Comparison of ENCODE assay signal across 21 cellular contexts in the genomic region with DNA sequence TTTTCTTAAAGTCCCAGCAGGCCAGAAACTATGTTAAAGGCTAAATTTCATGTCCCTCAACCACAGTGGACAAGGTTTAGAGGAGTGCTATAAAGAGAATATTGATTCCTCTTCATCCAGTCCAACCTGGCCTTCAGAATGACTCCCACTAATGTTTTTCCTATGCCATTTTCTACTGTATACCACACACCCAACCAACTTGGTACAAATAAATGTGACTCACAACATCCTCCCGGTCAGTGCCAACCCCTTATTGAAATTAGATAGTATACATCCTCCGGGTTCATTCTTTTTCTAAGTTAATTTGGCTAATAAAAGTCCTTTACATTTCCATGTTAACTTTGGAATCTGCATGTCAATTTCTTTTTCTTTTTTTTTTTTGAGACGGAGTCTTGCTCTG.
"Had no signal": no experiment of that assay in that cellular context is flagged by ENCODE, and none has a peak within 500 bp of the region (broad histone marks: within the 10 kb centered on the region; RNA-seq: fewer than 3 reads in every experiment).

No MANE protein-coding gene starts in this region.

- H3K27me3 Mint-ChIP-seq: activated CD8-positive, alpha-beta memory T cell treated with anti-CD3 and anti-CD28 coated beads, Interleukin-2, amount 10 ng/mL, durations not matched to agents 7 days and 5 days; activated CD8-positive, alpha-beta T cell treated with anti-CD3 and anti-CD28 coated beads for 36 hours; stimulated activated naive CD8-positive, alpha-beta T cell treated with anti-CD3 and anti-CD28 coated beads, Interleukin-15, amount 100 ng/mL, for 72 hours had no signal

- H3K4me3 Mint-ChIP-seq: activated CD4-positive, alpha-beta T cell treated with anti-CD3 and anti-CD28 coated beads, Interleukin-2, amount 10 ng/mL, durations not matched to agents 24 days and 14 days; activated CD8-positive, alpha-beta memory T cell treated with anti-CD3 and anti-CD28 coated beads, Interleukin-2, amount 10 ng/mL, durations not matched to agents 7 days and 5 days; activated CD8-positive, alpha-beta T cell treated with anti-CD3 and anti-CD28 coated beads for 36 hours; activated naive CD8-positive, alpha-beta T cell treated with anti-CD3 and anti-CD28 coated beads, Interleukin-2, amount 50 U/mL, for 24 hours; naive thymus-derived CD8-positive, alpha-beta T cell; stimulated activated effector memory CD8-positive, alpha-beta T cell treated with anti-CD3 and anti-CD28 coated beads, Interleukin-12 subunit alpha, Interleukin-12 subunit beta, amount 100 ng/mL, for 72 hours; stimulated activated naive CD8-positive, alpha-beta T cell treated with anti-CD3 and anti-CD28 coated beads, Interleukin-15, amount 100 ng/mL, for 72 hours; T-helper 1 cell treated with Interleukin-12 subunit alpha and Interleukin-12 subunit beta and Interleukin-4 antibody, amounts not matched to agents 30 μg/mL and 1 μg/mL, for 36 hours had no signal

- ATAC-seq: activated CD8-positive, alpha-beta memory T cell treated with anti-CD3 and anti-CD28 coated beads, Interleukin-2, amount 10 ng/mL, durations not matched to agents 7 days and 5 days; activated CD8-positive, alpha-beta T cell treated with anti-CD3 and anti-CD28 coated beads for 36 hours; activated naive CD8-positive, alpha-beta T cell treated with anti-CD3 and anti-CD28 coated beads, Interleukin-2, amount 50 U/mL, for 24 hours; naive thymus-derived CD8-positive, alpha-beta T cell; stimulated activated effector memory CD8-positive, alpha-beta T cell treated with anti-CD3 and anti-CD28 coated beads, Interleukin-12 subunit alpha, Interleukin-12 subunit beta, amount 100 ng/mL, for 72 hours; stimulated activated naive CD8-positive, alpha-beta T cell treated with anti-CD3 and anti-CD28 coated beads, Interleukin-15, amount 100 ng/mL, for 72 hours had no signal

- DNase-seq: activated CD4-positive, alpha-beta T cell treated with anti-CD3 and anti-CD28 coated beads, Interleukin-2, amount 10 ng/mL, durations not matched to agents 24 days and 14 days; activated CD8-positive, alpha-beta memory T cell treated with anti-CD3 and anti-CD28 coated beads, Interleukin-2, amount 10 ng/mL, durations not matched to agents 7 days and 5 days; activated CD8-positive, alpha-beta T cell treated with anti-CD3 and anti-CD28 coated beads for 36 hours; activated gamma-delta T cell; activated naive CD4-positive, alpha-beta T cell treated with anti-CD3 and anti-CD28 coated beads, Interleukin-2, amount 50 U/mL, for 16 hours; activated naive CD8-positive, alpha-beta T cell treated with anti-CD3 and anti-CD28 coated beads, Interleukin-2, amount 50 U/mL, for 24 hours; activated T-cell treated with anti-CD3 and anti-CD28 coated beads for 4 hours; cortex of kidney; erythroblast; foreskin melanocyte; hypothalamus; naive thymus-derived CD8-positive, alpha-beta T cell; right cardiac atrium; stimulated activated CD4-positive, alpha-beta T cell treated with anti-CD3 and anti-CD28 coated beads, Interleukin-12 subunit alpha, Interleukin-12 subunit beta, amount 100 ng/mL, for 4 hours; stimulated activated CD4-positive, alpha-beta T cell treated with anti-CD3 and anti-CD28 coated beads, Interleukin-1b, Interleukin-23, amount 100 ng/mL, for 48 hours; stimulated activated naive CD8-positive, alpha-beta T cell treated with anti-CD3 and anti-CD28 coated beads, Interleukin-15, amount 100 ng/mL, for 72 hours; tibial artery had no signal

- H3K27ac Mint-ChIP-seq: activated CD4-positive, alpha-beta T cell treated with anti-CD3 and anti-CD28 coated beads, Interleukin-2, amount 10 ng/mL, durations not matched to agents 24 days and 14 days; activated CD8-positive, alpha-beta memory T cell treated with anti-CD3 and anti-CD28 coated beads, Interleukin-2, amount 10 ng/mL, durations not matched to agents 7 days and 5 days; activated CD8-positive, alpha-beta T cell treated with anti-CD3 and anti-CD28 coated beads for 36 hours; activated naive CD8-positive, alpha-beta T cell treated with anti-CD3 and anti-CD28 coated beads, Interleukin-2, amount 50 U/mL, for 24 hours; stimulated activated effector memory CD8-positive, alpha-beta T cell treated with anti-CD3 and anti-CD28 coated beads, Interleukin-12 subunit alpha, Interleukin-12 subunit beta, amount 100 ng/mL, for 72 hours; stimulated activated naive CD8-positive, alpha-beta T cell treated with anti-CD3 and anti-CD28 coated beads, Interleukin-15, amount 100 ng/mL, for 72 hours; T-helper 1 cell treated with Interleukin-12 subunit alpha and Interleukin-12 subunit beta and Interleukin-4 antibody, amounts not matched to agents 30 μg/mL and 1 μg/mL, for 36 hours had no signal

- H3K36me3 ChIP-seq: prostate gland, tibial artery had no signal

- H3K4me1 Mint-ChIP-seq: activated CD4-positive, alpha-beta T cell treated with anti-CD3 and anti-CD28 coated beads, Interleukin-2, amount 10 ng/mL, durations not matched to agents 24 days and 14 days; activated CD8-positive, alpha-beta memory T cell treated with anti-CD3 and anti-CD28 coated beads, Interleukin-2, amount 10 ng/mL, durations not matched to agents 7 days and 5 days; activated naive CD8-positive, alpha-beta T cell treated with anti-CD3 and anti-CD28 coated beads, Interleukin-2, amount 50 U/mL, for 24 hours; stimulated activated effector memory CD8-positive, alpha-beta T cell treated with anti-CD3 and anti-CD28 coated beads, Interleukin-12 subunit alpha, Interleukin-12 subunit beta, amount 100 ng/mL, for 72 hours; stimulated activated naive CD8-positive, alpha-beta T cell treated with anti-CD3 and anti-CD28 coated beads, Interleukin-15, amount 100 ng/mL, for 72 hours had no signal

- H3K9me3 Mint-ChIP-seq: activated CD4-positive, alpha-beta T cell treated with anti-CD3 and anti-CD28 coated beads, Interleukin-2, amount 10 ng/mL, durations not matched to agents 24 days and 14 days; activated CD8-positive, alpha-beta T cell treated with anti-CD3 and anti-CD28 coated beads for 36 hours; activated naive CD8-positive, alpha-beta T cell treated with anti-CD3 and anti-CD28 coated beads, Interleukin-2, amount 50 U/mL, for 24 hours; naive thymus-derived CD8-positive, alpha-beta T cell; stimulated activated effector memory CD8-positive, alpha-beta T cell treated with anti-CD3 and anti-CD28 coated beads, Interleukin-12 subunit alpha, Interleukin-12 subunit beta, amount 100 ng/mL, for 72 hours; stimulated activated naive CD8-positive, alpha-beta T cell treated with anti-CD3 and anti-CD28 coated beads, Interleukin-15, amount 100 ng/mL, for 72 hours; T-helper 1 cell treated with Interleukin-12 subunit alpha and Interleukin-12 subunit beta and Interleukin-4 antibody, amounts not matched to agents 30 μg/mL and 1 μg/mL, for 36 hours had no signal

- H3K36me3 Mint-ChIP-seq: activated CD8-positive, alpha-beta memory T cell treated with anti-CD3 and anti-CD28 coated beads, Interleukin-2, amount 10 ng/mL, durations not matched to agents 7 days and 5 days; naive thymus-derived CD8-positive, alpha-beta T cell; stimulated activated effector memory CD8-positive, alpha-beta T cell treated with anti-CD3 and anti-CD28 coated beads, Interleukin-12 subunit alpha, Interleukin-12 subunit beta, amount 100 ng/mL, for 72 hours had no signal

- H3K27ac ChIP-seq: prostate gland, tibial artery had no signal

- H3K4me3 ChIP-seq: lung, prostate gland, tibial artery had no signal

- H3K27me3 ChIP-seq: tibial artery had no signal

- H3K4me1 ChIP-seq: prostate gland, tibial artery had no signal
